3 cellular contexts compared by ENCODE assay signal in the genomic region with DNA sequence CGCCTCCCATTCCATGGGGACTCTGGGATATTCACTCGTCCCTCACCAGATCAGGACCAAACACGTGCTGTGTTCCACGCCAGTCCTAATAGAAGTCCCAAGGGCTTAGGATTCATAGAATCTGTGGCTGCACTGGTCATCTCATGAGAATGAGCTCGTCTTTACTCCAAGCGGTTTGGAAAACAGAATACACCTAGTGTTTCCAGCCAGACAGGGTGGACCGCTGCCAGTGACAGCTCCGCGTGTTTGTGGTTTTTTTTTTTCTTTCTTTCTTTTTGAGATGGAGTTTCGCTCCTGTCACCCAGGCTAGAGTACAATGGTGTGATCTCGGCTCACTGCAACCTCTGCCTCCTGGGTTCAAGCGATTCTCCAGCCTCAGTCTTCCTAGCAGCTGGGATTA.
TF ChIP-seq lines count a peak whose summit lies in the region.

No MANE protein-coding gene starts in this region.

TF ChIP-seq in HepG2, 621 proteins besides CTCF, POLR2A, EP300 and RAD21 (continued from another document and continues in another):
- TF ChIP-seq, protein P1, sequence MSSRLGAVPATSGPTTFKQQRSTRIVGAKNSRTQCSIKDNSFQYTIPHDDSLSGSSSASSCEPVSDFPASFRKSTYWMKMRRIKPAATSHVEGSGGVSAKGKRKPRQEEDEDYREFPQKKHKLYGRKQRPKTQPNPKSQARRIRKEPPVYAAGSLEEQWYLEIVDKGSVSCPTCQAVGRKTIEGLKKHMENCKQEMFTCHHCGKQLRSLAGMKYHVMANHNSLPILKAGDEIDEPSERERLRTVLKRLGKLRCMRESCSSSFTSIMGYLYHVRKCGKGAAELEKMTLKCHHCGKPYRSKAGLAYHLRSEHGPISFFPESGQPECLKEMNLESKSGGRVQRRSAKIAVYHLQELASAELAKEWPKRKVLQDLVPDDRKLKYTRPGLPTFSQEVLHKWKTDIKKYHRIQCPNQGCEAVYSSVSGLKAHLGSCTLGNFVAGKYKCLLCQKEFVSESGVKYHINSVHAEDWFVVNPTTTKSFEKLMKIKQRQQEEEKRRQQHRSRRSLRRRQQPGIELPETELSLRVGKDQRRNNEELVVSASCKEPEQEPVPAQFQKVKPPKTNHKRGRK (CRISPR knock-in tag; IDR thresholded peaks at IDR 0.05), result no peak
- TF ChIP-seq MTF1 (CRISPR knock-in tag; IDR thresholded peaks at IDR 0.05) (no peak), ZNF652 (CRISPR knock-in tag; IDR thresholded peaks at IDR 0.05; ENCODE audit: borderline replicate concordance, low read depth) (no peak), RFX1 (IDR thresholded peaks at IDR 0.05) (no peak), ZNF232 (CRISPR knock-in tag; IDR thresholded peaks at IDR 0.05; ENCODE audit: borderline replicate concordance) (no peak), TOE1 (CRISPR knock-in tag; IDR thresholded peaks at IDR 0.05) (no peak), ZNF383 (CRISPR knock-in tag; IDR thresholded peaks at IDR 0.05; ENCODE audit: borderline replicate concordance) (no peak), HMGA1 (CRISPR knock-in tag; conservative IDR thresholded peaks at IDR 0.05) (no peak)
- TF ChIP-seq, protein P2, sequence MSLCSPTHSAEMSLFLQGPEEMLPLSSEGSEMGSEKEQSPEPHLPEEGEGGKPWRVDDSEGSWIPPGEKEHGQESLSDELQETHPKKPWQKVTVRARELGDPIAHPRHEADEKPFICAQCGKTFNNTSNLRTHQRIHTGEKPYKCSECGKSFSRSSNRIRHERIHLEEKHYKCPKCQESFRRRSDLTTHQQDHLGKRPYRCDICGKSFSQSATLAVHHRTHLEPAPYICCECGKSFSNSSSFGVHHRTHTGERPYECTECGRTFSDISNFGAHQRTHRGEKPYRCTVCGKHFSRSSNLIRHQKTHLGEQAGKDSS (CRISPR knock-in tag; IDR thresholded peaks at IDR 0.05; ENCODE audit: borderline replicate concordance, low read depth), result no peak
- TF ChIP-seq, protein P3, sequence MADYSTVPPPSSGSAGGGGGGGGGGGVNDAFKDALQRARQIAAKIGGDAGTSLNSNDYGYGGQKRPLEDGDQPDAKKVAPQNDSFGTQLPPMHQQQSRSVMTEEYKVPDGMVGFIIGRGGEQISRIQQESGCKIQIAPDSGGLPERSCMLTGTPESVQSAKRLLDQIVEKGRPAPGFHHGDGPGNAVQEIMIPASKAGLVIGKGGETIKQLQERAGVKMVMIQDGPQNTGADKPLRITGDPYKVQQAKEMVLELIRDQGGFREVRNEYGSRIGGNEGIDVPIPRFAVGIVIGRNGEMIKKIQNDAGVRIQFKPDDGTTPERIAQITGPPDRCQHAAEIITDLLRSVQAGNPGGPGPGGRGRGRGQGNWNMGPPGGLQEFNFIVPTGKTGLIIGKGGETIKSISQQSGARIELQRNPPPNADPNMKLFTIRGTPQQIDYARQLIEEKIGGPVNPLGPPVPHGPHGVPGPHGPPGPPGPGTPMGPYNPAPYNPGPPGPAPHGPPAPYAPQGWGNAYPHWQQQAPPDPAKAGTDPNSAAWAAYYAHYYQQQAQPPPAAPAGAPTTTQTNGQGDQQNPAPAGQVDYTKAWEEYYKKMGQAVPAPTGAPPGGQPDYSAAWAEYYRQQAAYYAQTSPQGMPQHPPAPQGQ (CRISPR knock-in tag; IDR thresholded peaks at IDR 0.05; ENCODE audit: borderline replicate concordance), result no peak
- TF ChIP-seq, protein P4, sequence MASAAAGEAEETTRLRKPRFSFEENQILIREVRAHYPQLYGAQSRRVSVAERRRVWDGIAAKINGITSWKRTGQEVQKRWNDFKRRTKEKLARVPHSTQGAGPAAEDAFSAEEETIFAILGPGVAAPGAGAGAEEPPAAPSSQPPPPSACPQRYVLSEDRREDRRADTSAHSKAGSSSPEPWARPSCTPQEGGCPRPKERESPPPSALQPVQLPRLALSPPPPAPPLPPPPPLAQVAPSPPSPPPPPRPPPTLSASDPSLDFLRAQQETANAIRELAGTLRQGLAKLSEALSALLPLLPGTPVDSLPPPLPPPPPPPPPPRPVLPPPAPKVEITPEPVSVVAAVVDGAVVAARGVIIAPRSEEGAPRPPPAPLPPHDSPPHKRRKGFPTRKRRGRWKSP (CRISPR knock-in tag; IDR thresholded peaks at IDR 0.05), result no peak

TF ChIP-seq in GM12878, 131 proteins besides CTCF, POLR2A, EP300 and RAD21 (continued from another document):
- TF ChIP-seq, protein P5, sequence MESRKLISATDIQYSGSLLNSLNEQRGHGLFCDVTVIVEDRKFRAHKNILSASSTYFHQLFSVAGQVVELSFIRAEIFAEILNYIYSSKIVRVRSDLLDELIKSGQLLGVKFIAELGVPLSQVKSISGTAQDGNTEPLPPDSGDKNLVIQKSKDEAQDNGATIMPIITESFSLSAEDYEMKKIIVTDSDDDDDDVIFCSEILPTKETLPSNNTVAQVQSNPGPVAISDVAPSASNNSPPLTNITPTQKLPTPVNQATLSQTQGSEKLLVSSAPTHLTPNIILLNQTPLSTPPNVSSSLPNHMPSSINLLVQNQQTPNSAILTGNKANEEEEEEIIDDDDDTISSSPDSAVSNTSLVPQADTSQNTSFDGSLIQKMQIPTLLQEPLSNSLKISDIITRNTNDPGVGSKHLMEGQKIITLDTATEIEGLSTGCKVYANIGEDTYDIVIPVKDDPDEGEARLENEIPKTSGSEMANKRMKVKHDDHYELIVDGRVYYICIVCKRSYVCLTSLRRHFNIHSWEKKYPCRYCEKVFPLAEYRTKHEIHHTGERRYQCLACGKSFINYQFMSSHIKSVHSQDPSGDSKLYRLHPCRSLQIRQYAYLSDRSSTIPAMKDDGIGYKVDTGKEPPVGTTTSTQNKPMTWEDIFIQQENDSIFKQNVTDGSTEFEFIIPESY (IDR thresholded peaks at IDR 0.05), result 0 out of 2 replicates have a peak, but pooled peaks have one; percentile 15

TF ChIP-seq in HEK293T, 16 proteins besides CTCF, POLR2A, EP300 and RAD21 (continued from another document):
- TF ChIP-seq, protein P6, sequence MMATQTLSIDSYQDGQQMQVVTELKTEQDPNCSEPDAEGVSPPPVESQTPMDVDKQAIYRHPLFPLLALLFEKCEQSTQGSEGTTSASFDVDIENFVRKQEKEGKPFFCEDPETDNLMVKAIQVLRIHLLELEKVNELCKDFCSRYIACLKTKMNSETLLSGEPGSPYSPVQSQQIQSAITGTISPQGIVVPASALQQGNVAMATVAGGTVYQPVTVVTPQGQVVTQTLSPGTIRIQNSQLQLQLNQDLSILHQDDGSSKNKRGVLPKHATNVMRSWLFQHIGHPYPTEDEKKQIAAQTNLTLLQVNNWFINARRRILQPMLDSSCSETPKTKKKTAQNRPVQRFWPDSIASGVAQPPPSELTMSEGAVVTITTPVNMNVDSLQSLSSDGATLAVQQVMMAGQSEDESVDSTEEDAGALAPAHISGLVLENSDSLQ (IDR thresholded peaks at IDR 0.05), result no peak
- no peak for TF ChIP-seq LEF1 (IDR thresholded peaks at IDR 0.05; ENCODE audit: borderline replicate concordance)
- no peak for TF ChIP-seq FOXA1 (IDR thresholded peaks at IDR 0.05)
- no peak for TF ChIP-seq TARDBP (IDR thresholded peaks at IDR 0.05)
- TF ChIP-seq ELF4 (IDR thresholded peaks at IDR 0.05), result no peak
- TF ChIP-seq SUZ12 (IDR thresholded peaks at IDR 0.05), result no peak
- TF ChIP-seq ARNT (IDR thresholded peaks at IDR 0.05), result no peak
- TF ChIP-seq ZNF384 (IDR thresholded peaks at IDR 0.05), result no peak
- TF ChIP-seq HDGF (IDR thresholded peaks at IDR 0.05; ENCODE audit: borderline replicate concordance), result no peak
